ENCODE assay signal across 26 cellular contexts in the genomic region with DNA sequence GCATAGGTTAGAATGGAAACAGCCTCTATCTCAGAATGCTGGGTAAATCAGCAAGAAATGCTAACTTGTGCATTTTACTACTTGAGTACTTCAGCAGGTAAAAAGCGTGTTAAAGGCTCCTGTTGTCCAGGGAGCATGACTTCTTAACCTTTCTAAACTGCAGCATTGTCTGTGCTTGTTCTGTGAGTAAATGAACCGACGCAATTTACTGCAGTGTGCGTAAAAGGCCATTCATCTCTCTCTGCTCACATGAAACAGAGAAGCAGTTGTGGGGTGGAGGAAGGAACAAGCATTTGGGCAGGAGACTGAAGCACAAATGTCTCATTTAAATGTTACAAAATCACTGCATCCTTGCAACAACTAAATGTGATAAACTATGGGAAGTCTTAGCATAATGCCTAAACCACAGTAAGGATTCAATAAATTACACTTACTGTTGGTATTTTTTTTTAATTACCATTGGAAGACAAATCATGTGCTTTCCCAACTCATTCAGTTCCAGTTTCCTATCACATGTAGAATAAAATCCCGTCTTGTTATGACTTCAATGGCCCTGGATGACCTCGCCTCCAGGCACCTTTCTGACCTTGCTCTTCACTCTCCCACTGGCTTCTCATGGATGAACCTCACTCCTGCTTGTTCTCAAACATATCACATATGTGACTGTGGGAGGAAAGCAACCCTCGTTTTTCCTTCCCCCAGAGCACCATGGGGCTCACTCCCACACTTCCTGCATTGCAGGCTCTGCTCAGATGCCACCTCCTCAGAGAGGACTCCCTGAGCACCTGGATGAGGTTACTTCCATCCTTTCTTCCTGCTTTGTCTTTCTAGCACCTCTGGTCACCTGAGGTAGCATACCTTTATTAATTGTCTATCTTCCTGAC. TPM values are rescaled to one million over a fixed set of nuclear protein-coding genes. Genes with fewer than 3 reads are reported as not detected.
"Had no signal": no experiment of that assay in that cellular context is flagged by ENCODE, and none has a peak within 500 bp of the region (broad histone marks: within the 10 kb centered on the region; RNA-seq: fewer than 3 reads in every experiment).

No MANE protein-coding gene starts in this region.

- H3K36me3 ChIP-seq: esophagus squamous epithelium, right atrium auricular region, stomach, suprapubic skin, tibial artery had no signal

- FAIRE-seq: bronchial epithelial cell, frontal cortex had no signal

- H3K27me3 ChIP-seq: right atrium auricular region, tibial artery had no signal

- DNase-seq: activated CD4-positive, alpha-beta T cell treated with anti-CD3 and anti-CD28 coated beads for 1 hour; activated CD4-positive, alpha-beta T cell treated with anti-CD3 and anti-CD28 coated beads, Interleukin-2, amount 10 ng/mL, durations not matched to agents 7 days and 5 days; activated CD8-positive, alpha-beta T cell treated with anti-CD3 and anti-CD28 coated beads for 36 hours; activated naive CD4-positive, alpha-beta T cell treated with Interleukin-2 at 50 U/mL for 16 hours; activated T-cell treated with anti-CD3 and anti-CD28 coated beads, Interleukin-2, amount 50 U/mL, for 48 hours; anterior cingulate cortex; esophagus squamous epithelium; glutamatergic neuron; mammary epithelial cell; occipital lobe; stimulated activated CD4-positive, alpha-beta T cell treated with anti-CD3 and anti-CD28 coated beads, Interleukin-1b, Interleukin-23, amount 100 ng/mL, for 48 hours; stimulated activated CD4-positive, alpha-beta T cell treated with anti-CD3 and anti-CD28 coated beads, Interleukin-4, amount 100 ng/mL, for 4 hours; stimulated activated CD8-positive, alpha-beta memory T cell treated with anti-CD3 and anti-CD28 coated beads, Interleukin-4, amount 100 ng/mL, for 48 hours; stimulated activated naive B cell treated with anti-CD40 and anti-IgM and Interleukin-4, amounts not matched to agents 10 μg/mL and 1 μg/mL and 100 μg/mL, for 72 hours; stomach; T-helper 2 cell; tibial artery had no signal

- ATAC-seq: activated CD8-positive, alpha-beta T cell treated with anti-CD3 and anti-CD28 coated beads for 36 hours; stimulated activated naive B cell treated with anti-CD40 and anti-IgM and Interleukin-4, amounts not matched to agents 10 μg/mL and 1 μg/mL and 100 μg/mL, for 72 hours had no signal

- H3K27ac ChIP-seq: epithelial cell of prostate, esophagus squamous epithelium, parathyroid adenoma, right atrium auricular region, stomach, suprapubic skin, tibial artery had no signal

- H3K9me3 ChIP-seq: esophagus squamous epithelium, right atrium auricular region, stomach, suprapubic skin, tibial artery had no signal

- H3K4me3 ChIP-seq: esophagus squamous epithelium, right atrium auricular region, smooth muscle cell, stomach, suprapubic skin, tibial artery had no signal

- H3K4me1 ChIP-seq: esophagus squamous epithelium, parathyroid adenoma, right atrium auricular region, stomach, suprapubic skin, tibial artery had no signal

RNA-seq across cellular contexts. Expression of a gene that starts 21.6 kb away (rescaled TPM):
- total RNA-seq: activated CD8-positive, alpha-beta T cell treated with anti-CD3 and anti-CD28 coated beads for 36 hours; bronchial epithelial cell; esophagus squamous epithelium; mammary epithelial cell; pulmonary artery endothelial cell; right atrium auricular region; smooth muscle cell; stomach; suprapubic skin; ureter had no signal

RNA-seq across cellular contexts. Expression of a gene that starts 28.7 kb away (rescaled TPM):
- total RNA-seq: activated CD4-positive, alpha-beta T cell treated with anti-CD3 and anti-CD28 coated beads, Interleukin-2, amount 10 ng/mL, durations not matched to agents 7 days and 5 days; activated CD8-positive, alpha-beta T cell treated with anti-CD3 and anti-CD28 coated beads for 36 hours; bronchial epithelial cell; frontal cortex; mammary epithelial cell; occipital lobe; smooth muscle cell had no signal
